13 cellular contexts compared by ENCODE assay signal in genomic region chr19:33397536-33398360, GRCh38. TPM values are rescaled to one million over a fixed set of nuclear protein-coding genes. Genes with fewer than 3 reads are reported as not detected.
A peak's percentile ranks its signal among the peaks of the same experiment; 100 is the strongest.
DNase-seq lines count a peak whose midpoint lies in the region; ATAC-seq and TF ChIP-seq lines count a peak whose summit lies in the region.
"Had no signal": no experiment of that assay in that cellular context is flagged by ENCODE, and none has a peak within 500 bp of the region (broad histone marks: within the 10 kb centered on the region; RNA-seq: fewer than 3 reads in every experiment).

No MANE protein-coding gene starts in this region.

- H3K9me3 Mint-ChIP-seq in glutamatergic neuron (ENCODE audit: unreplicated experiment): peaks cover 11% of the 10 kb centered on the region
- H3K9me3 Mint-ChIP-seq: stimulated activated memory B cell treated with anti-CD40 and anti-IgM and Interleukin-4, amounts not matched to agents 10 μg/mL and 1 μg/mL and 100 μg/mL, for 72 hours had no signal

- H2AFZ ChIP-seq in osteoblast (ENCODE audit: low read length): no peak overlapping the region

- H3K27ac Mint-ChIP-seq in glutamatergic neuron (ENCODE audit: unreplicated experiment): no peak overlapping the region
- H3K27ac Mint-ChIP-seq: stimulated activated memory B cell treated with anti-CD40 and anti-IgM and Interleukin-4, amounts not matched to agents 10 μg/mL and 1 μg/mL and 100 μg/mL, for 72 hours had no signal

- H3K4me1 Mint-ChIP-seq in glutamatergic neuron (ENCODE audit: low read depth, unreplicated experiment): peaks cover 9% of the 10 kb centered on the region
- H3K4me1 Mint-ChIP-seq: stimulated activated memory B cell treated with anti-CD40 and anti-IgM and Interleukin-4, amounts not matched to agents 10 μg/mL and 1 μg/mL and 100 μg/mL, for 72 hours had no signal

- H3K4me2 ChIP-seq in osteoblast (ENCODE audit: insufficient read depth, low read length): no peak overlapping the region

- peak; percentile 25 for TF ChIP-seq CTCF in glutamatergic neuron (IDR thresholded peaks at IDR 0.05; ENCODE audit: partially characterized antibody, unreplicated experiment)
- TF ChIP-seq CTCF in osteoblast (IDR thresholded peaks at IDR 0.05; ENCODE audit: extremely low read depth, low read depth, low read length): peak; percentile 15

- no peaks in the 10 kb centered on the region for H3K36me3 ChIP-seq in osteoblast (ENCODE audit: insufficient read depth, low read length)

- H3K4me3 ChIP-seq in osteoblast (ENCODE audit: insufficient read depth, low read length): no peak overlapping the region

- peaks cover 6% of the 10 kb centered on the region for H3K27me3 Mint-ChIP-seq in glutamatergic neuron (ENCODE audit: unreplicated experiment)
- H3K27me3 Mint-ChIP-seq: stimulated activated memory B cell treated with anti-CD40 and anti-IgM and Interleukin-4, amounts not matched to agents 10 μg/mL and 1 μg/mL and 100 μg/mL, for 72 hours had no signal

- no peaks in the 10 kb centered on the region for H3K36me3 Mint-ChIP-seq in glutamatergic neuron (ENCODE audit: unreplicated experiment)

- H3K9me3 ChIP-seq in osteoblast (ENCODE audit: low read depth, low read length): no peaks in the 10 kb centered on the region

- H3K4me1 ChIP-seq in osteoblast (ENCODE audit: insufficient read depth, low read length): peaks cover 38% of the 10 kb centered on the region

- H4K20me1 ChIP-seq in osteoblast (ENCODE audit: insufficient read depth, low read length): peaks cover 8% of the 10 kb centered on the region

- no peak for ATAC-seq in HG02981 (IDR thresholded peaks at IDR 0.05; ENCODE audit: unreplicated experiment)
- ATAC-seq: stimulated activated memory B cell treated with anti-CD40 and anti-IgM and Interleukin-4, amounts not matched to agents 10 μg/mL and 1 μg/mL and 100 μg/mL, for 72 hours had no signal

- DNase-seq in ELF-1 (ENCODE audit: low read depth, low spot score) (peak; percentile 46), RPMI8226 (peak; percentile 17), glutamatergic neuron (peak; percentile 46), osteoblast (ENCODE audit: insufficient read length, low spot score, missing footprints) (peak; percentile 86), NCI-H345 (lab: John Stamatoyannopoulos, UW) (no peak), NCI-H524 treated with DMSO at 0.1 percent for 48 hours (lab: John Stamatoyannopoulos, UW) (no peak)
- DNase-seq: activated gamma-delta T cell, Calu3, MM.1S, NCI-H2227 treated with DMSO at 0.1 percent for 48 hours, SIG-M5 had no signal

- H3K27me3 ChIP-seq in osteoblast (ENCODE audit: insufficient read depth, low read length): no peaks in the 10 kb centered on the region

- no peaks in the 10 kb centered on the region for H3K79me2 ChIP-seq in osteoblast (ENCODE audit: insufficient read depth, low read length)

- H3K27ac ChIP-seq in osteoblast (ENCODE audit: low read depth, low read length): no peak overlapping the region

- no peak overlapping the region for H3K4me3 Mint-ChIP-seq in glutamatergic neuron (ENCODE audit: unreplicated experiment)
- H3K4me3 Mint-ChIP-seq: stimulated activated memory B cell treated with anti-CD40 and anti-IgM and Interleukin-4, amounts not matched to agents 10 μg/mL and 1 μg/mL and 100 μg/mL, for 72 hours had no signal

RNA-seq across cellular contexts. Expression of gene CEBPG, which starts 24.2 kb away (rescaled TPM):
- total RNA-seq in glutamatergic neuron (ENCODE audit: unreplicated experiment) (75.1 TPM), osteoblast (31.5 and 35.5 TPM in 2 replicates)

Comparison
In these comparisons a context has a peak if more than half of its experiments do, and no peak if none do; other contexts are left out.
1. DNase-seq: peak in ELF-1 (single experiment), RPMI8226 (single experiment), glutamatergic neuron (single experiment) and osteoblast (single experiment); none in NCI-H345 (single experiment) and NCI-H524 treated with DMSO at 0.1 percent for 48 hours (single experiment).